ENCODE assay signal across 9 cellular contexts in the genomic region with DNA sequence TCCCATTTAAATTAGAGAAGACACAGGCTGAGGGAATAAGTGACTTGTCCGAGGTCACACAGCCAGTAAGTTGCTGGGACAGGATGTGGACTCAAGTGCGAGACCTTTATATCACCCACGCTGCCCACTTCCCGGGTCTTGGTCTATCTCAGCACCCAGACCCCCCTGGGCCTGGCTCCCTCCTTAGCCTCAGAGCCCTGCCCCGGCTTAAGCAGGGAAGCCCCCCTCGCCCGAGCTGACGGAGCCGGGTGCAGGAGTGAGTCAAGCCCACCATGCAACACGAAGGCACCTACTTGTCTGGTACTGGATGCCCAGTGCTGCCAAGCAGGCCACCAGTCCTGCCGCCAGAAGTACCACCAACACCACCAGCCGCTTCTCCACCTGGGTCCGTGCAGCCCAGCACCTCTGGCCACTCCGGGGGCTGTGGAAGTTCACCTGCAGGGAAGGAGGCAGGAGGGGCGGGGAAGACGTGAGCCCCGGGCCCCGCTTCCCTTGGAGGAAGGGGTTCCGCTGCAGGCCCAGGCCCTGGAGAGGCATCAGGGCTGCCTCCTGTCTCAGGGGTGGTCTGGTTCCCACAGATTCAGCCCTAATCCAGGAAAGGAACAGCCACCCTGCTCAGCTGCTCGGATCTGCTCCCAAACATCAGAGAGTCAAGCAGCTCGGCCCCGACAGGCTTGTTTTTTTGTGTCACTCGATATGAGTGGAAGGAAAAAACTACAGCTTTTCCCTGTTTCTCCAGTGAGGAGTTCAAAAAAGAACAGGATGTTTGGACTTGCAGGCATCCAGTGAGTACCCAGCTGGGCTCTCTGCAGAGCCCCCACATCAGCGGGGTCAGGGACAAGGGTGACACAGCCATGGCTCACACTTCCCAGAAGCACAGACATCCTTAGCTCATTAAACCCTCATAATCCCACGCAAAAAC. TPM values are rescaled to one million over a fixed set of nuclear protein-coding genes. Genes with fewer than 3 reads are reported as not detected.
DNase-seq lines count a peak whose midpoint lies in the region; ATAC-seq and TF ChIP-seq lines count a peak whose summit lies in the region.
"Had no signal": no experiment of that assay in that cellular context is flagged by ENCODE, and none has a peak within 500 bp of the region (broad histone marks: within the 10 kb centered on the region; RNA-seq: fewer than 3 reads in every experiment).

No MANE protein-coding gene starts in this region.

- no peaks in the 10 kb centered on the region for H3K79me1 ChIP-seq in trophoblast cell (ENCODE audit: low read length)

- H3K4me1 Mint-ChIP-seq in CD14-positive monocyte, result peaks cover 37% of the 10 kb centered on the region

- H3K18ac ChIP-seq in trophoblast cell (ENCODE audit: low read length), result no peak overlapping the region

- intact Hi-C loops in CD14-positive monocyte (cut with micrococcal nuclease), result no loop called here

- H3K9me3 Mint-ChIP-seq in CD14-positive monocyte, result peaks cover 0 to 5% (median 2%) of the 10 kb centered on the region in 7 donors

- H3K27me3 ChIP-seq in WERI-Rb-1 (ENCODE audit: insufficient read depth, low read depth, severe bottlenecking) (no peaks in the 10 kb centered on the region), trophoblast cell (ENCODE audit: insufficient read depth, low read length) (no peaks in the 10 kb centered on the region)

- H3K9ac ChIP-seq in trophoblast cell (ENCODE audit: low read length), result no peak overlapping the region

- H3K9me3 ChIP-seq in WERI-Rb-1 (ENCODE audit: severe bottlenecking) (no peaks in the 10 kb centered on the region), trophoblast cell (ENCODE audit: insufficient read depth, low read depth, low read length) (peaks cover 2% of the 10 kb centered on the region)

- DNase-seq in CD14-positive monocyte (ENCODE audit: low spot score), result no peak
- DNase-seq in WERI-Rb-1, result no peak
- DNase-seq in foreskin fibroblast, result peak; percentile 83 to 84
- no peak for DNase-seq in trophoblast cell
- DNase-seq in germinal center (ENCODE audit: low spot score), result no peak
- no peak for DNase-seq in NCI-H748 (lab: John Stamatoyannopoulos, UW; ENCODE audit: unreplicated experiment)
- DNase-seq: DMS79 treated with DMSO at 0.1 percent for 48 hours had no signal

- peak overlapping the region; percentile 42 for H2AK5ac ChIP-seq in trophoblast cell (ENCODE audit: low read length)

- no peak overlapping the region for H4K8ac ChIP-seq in trophoblast cell (ENCODE audit: low read depth, low read length)

- peak overlapping the region; percentile 2 for H3K14ac ChIP-seq in trophoblast cell (ENCODE audit: low read length)

- H2BK5ac ChIP-seq in trophoblast cell (ENCODE audit: low read depth, low read length, poor library complexity), result no peak overlapping the region

- peaks cover 14 to 63% (median 36%) of the 10 kb centered on the region in 3 donors for H3K27me3 Mint-ChIP-seq in CD14-positive monocyte (ENCODE audit: low read depth in 3 of 3)

- H3K79me2 ChIP-seq in trophoblast cell (ENCODE audit: control insufficient read depth, insufficient read depth, low read length, poor library complexity), result no peaks in the 10 kb centered on the region

- no peak overlapping the region for H3K23ac ChIP-seq in trophoblast cell (ENCODE audit: low read length)

- ATAC-seq in HG03175 (IDR thresholded peaks at IDR 0.05; ENCODE audit: unreplicated experiment) (no peak), GM21423 (IDR thresholded peaks at IDR 0.05; ENCODE audit: unreplicated experiment) (no peak)

- H2BK120ac ChIP-seq in trophoblast cell (ENCODE audit: insufficient read depth, low read length, poor library complexity), result no peak overlapping the region

- H3K4me1 ChIP-seq in trophoblast cell (ENCODE audit: control insufficient read depth in 1 of 2, insufficient read depth in 2 of 2, low read length in 2 of 2), result peaks cover 2 to 9% of the 10 kb centered on the region in 2 experiments

- H3K27ac ChIP-seq in WERI-Rb-1, result peak overlapping the region; percentile 44
- H3K27ac ChIP-seq in trophoblast cell (ENCODE audit: low read depth, low read length), result no peak overlapping the region

- no peak overlapping the region for H4K12ac ChIP-seq in trophoblast cell (ENCODE audit: low read depth, low read length)

- TF ChIP-seq CTCF in CD14-positive monocyte (IDR thresholded peaks at IDR 0.05), result no peak
- TF ChIP-seq CTCF in WERI-Rb-1 (IDR thresholded peaks at IDR 0.05; ENCODE audit: low read depth, low read length), result no peak
- no peak for TF ChIP-seq CTCF in foreskin fibroblast (IDR thresholded peaks at IDR 0.05; ENCODE audit: low read depth, low read length)

- peak overlapping the region in 6 of 7 donors; percentile 24 to 94 (median 83) for H3K27ac Mint-ChIP-seq in CD14-positive monocyte

- H2AFZ ChIP-seq in trophoblast cell (ENCODE audit: insufficient read depth, low read length, poor library complexity), result no peak overlapping the region

- no CpG with 5 or more reads among the region's 25 CpGs for WGBS in trophoblast cell (ENCODE audit: extremely low coverage, insufficient coverage, insufficient read length)

- no peak overlapping the region for H4K91ac ChIP-seq in trophoblast cell (ENCODE audit: low read depth, low read length)

- H2BK12ac ChIP-seq in trophoblast cell (ENCODE audit: low read length), result no peak overlapping the region

- H3K36me3 ChIP-seq in WERI-Rb-1, result no peaks in the 10 kb centered on the region
- no peaks in the 10 kb centered on the region for H3K36me3 ChIP-seq in trophoblast cell (ENCODE audit: control insufficient read depth in 1 of 2, insufficient read depth in 2 of 2, low read length in 2 of 2)

- H3K4me2 ChIP-seq in trophoblast cell (ENCODE audit: low read length), result no peak overlapping the region

- peaks cover 75 to 87% of the 10 kb centered on the region in 2 donors for H3K36me3 Mint-ChIP-seq in CD14-positive monocyte

- peak overlapping the region in 1 of 2 donors; percentile 76 for H3K4me3 Mint-ChIP-seq in CD14-positive monocyte

- H3K4me3 ChIP-seq in WERI-Rb-1 (ENCODE audit: low read depth, low read length), result no peak overlapping the region
- no peak overlapping the region for H3K4me3 ChIP-seq in foreskin fibroblast (ENCODE audit: low read depth in 1 of 2, low read length in 2 of 2)
- no peak overlapping the region for H3K4me3 ChIP-seq in trophoblast cell (ENCODE audit: low read depth, low read length)

- H3K4ac ChIP-seq in trophoblast cell (ENCODE audit: low read depth, low read length), result no peak overlapping the region

RNA-seq across cellular contexts. Expression of gene ECE1, which starts 11.1 kb away (rescaled TPM):
- 10 to 100 TPM; 10.6 to 23.3 TPM for polyA plus RNA-seq in CD14-positive monocyte
- polyA plus RNA-seq in trophoblast cell (2013), result 50.0 and 52.3 TPM in 2 replicates

Comparison
In these comparisons a context has a peak if more than half of its experiments do, and no peak if none do; other contexts are left out.
1. DNase-seq: peak in foreskin fibroblast (2 of 2); none in CD14-positive monocyte (single experiment), WERI-Rb-1 (single experiment), trophoblast cell (0 of 2), germinal center (single experiment) and NCI-H748 (single experiment).